ENCODE assay signal across 8 cellular contexts in the genomic region with DNA sequence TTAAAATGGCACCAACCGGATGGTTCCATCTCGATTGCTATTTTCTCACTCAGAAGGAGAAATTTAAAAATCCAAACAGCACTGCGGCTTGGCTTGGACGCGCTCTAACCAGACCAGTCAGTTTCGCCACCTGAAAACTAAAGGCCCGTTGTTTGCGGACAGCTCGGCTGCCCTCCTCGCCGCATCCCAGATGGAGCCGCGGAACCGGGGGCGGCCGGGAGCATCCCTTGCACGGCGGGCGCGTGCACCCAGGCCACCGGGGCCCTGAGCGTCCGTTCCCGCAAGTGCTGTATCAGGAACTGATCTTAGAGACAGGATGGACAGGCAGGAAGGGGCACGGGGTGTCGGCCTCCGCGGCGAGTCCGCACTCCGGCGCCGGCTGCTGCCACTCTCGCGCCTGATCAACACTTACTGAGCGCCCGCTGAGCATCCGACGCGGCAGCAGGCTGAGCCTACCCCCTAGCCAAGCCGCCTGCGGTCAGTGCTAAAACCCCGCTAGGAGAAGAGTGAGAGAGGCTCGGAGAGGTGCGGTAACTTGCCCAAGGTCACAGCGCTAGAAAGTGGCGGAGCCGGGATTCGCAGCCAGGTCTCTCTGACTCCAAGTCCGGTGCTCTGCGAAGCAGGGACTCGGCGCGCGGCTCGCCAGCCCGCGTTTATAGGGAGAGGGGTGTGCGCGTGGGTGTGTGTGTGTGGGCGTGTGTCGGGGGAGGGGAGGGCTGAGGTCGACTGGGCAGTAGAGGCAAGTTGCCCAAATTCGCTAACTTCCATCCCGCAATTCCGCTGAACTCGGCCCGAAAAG. TPM values are rescaled to one million over a fixed set of nuclear protein-coding genes. Genes with fewer than 3 reads are reported as not detected.
DNase-seq lines count a peak whose midpoint lies in the region; ATAC-seq and TF ChIP-seq lines count a peak whose summit lies in the region.

A gene with protein sequence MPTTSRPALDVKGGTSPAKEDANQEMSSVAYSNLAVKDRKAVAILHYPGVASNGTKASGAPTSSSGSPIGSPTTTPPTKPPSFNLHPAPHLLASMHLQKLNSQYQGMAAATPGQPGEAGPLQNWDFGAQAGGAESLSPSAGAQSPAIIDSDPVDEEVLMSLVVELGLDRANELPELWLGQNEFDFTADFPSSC (minus strand): TSS at position 629 of the 799 bp plus-strand sequence. CDS start 3,045 bp downstream, outside the sequence.

- CTCF ChIA-PET in AG04450 (lab: Charles Lee), result interaction anchor here (1.4 kb wide), 1 partner anchor 28 kb away, joined by 6 read pairs; a partner anchor contains a TSS

- H3K4me3 ChIP-seq in AG04450 (ENCODE audit: low read depth, low read length), result peak within 1 kb of the TSS; percentile 61
- H3K4me3 ChIP-seq in HFF-Myc (replicated peaks; ENCODE audit: low read depth, low read length), result peak within 1 kb of the TSS; percentile 38
- peak within 1 kb of the TSS; percentile 53; the same call in 1 of the 2 replicates for H3K4me3 ChIP-seq in iPS DF 6.9 (ENCODE audit: low read length)
- peak within 1 kb of the TSS; percentile 27 to 72 (median 47) for H3K4me3 ChIP-seq in spleen

- peaks cover 24% of the 10 kb centered on the region for H3K4me1 Mint-ChIP-seq in activated T-helper 1 cell treated with anti-CD3 and anti-CD28 coated beads, Interleukin-12 subunit alpha, Interleukin-12 subunit beta, Interleukin-2, Interleukin-4 antibody, amounts not matched to agents 30 ng/mL and 10 ng/mL and 1 ng/mL, durations not matched to agents 14 hours and 24 hours and 36 hours (ENCODE audit: low read depth)

- H3K27me3 Mint-ChIP-seq in activated T-helper 1 cell treated with anti-CD3 and anti-CD28 coated beads, Interleukin-12 subunit alpha, Interleukin-12 subunit beta, Interleukin-2, Interleukin-4 antibody, amounts not matched to agents 30 ng/mL and 10 ng/mL and 1 ng/mL, durations not matched to agents 14 hours and 24 hours and 36 hours (ENCODE audit: insufficient read depth), result peaks cover 52% of the 10 kb centered on the region

- intact Hi-C loops in activated T-helper 1 cell treated with anti-CD3 and anti-CD28 coated beads, Interleukin-12 subunit alpha, Interleukin-12 subunit beta, Interleukin-2, Interleukin-4 antibody, amounts not matched to agents 30 ng/mL and 10 ng/mL and 1 ng/mL, durations not matched to agents 14 hours and 24 hours and 36 hours (cut with micrococcal nuclease), result loop anchor here (5.0 kb wide), 2 partner anchors 317 to 407 kb away; a partner anchor contains a TSS
- intact Hi-C loops in spleen (cut with DNase I; ENCODE audit: low total_unique reads), result no loop called here

- no peaks in the 10 kb centered on the region for H3K9me3 Mint-ChIP-seq in activated T-helper 1 cell treated with anti-CD3 and anti-CD28 coated beads, Interleukin-12 subunit alpha, Interleukin-12 subunit beta, Interleukin-2, Interleukin-4 antibody, amounts not matched to agents 30 ng/mL and 10 ng/mL and 1 ng/mL, durations not matched to agents 14 hours and 24 hours and 36 hours

- H3K27ac ChIP-seq in AG04450 (ENCODE audit: low read depth, low read length), result no peak within 1 kb of the TSS
- no peak within 1 kb of the TSS for H3K27ac ChIP-seq in iPS DF 6.9 (ENCODE audit: low read length)
- H3K27ac ChIP-seq in spleen, result no peak within 1 kb of the TSS

- POLR2A ChIA-PET in AG04450 (lab: Yijun Ruan, JAX), result interaction anchor here (2.7 kb wide), 1 partner anchor 29 kb away, joined by 9 read pairs; a partner anchor contains a TSS

- H3K27me3 ChIP-seq in AG04450 (ENCODE audit: control insufficient read depth, insufficient read depth, low read length) (peaks cover 56% of the 10 kb centered on the region), iPS DF 6.9 (ENCODE audit: control insufficient read depth, insufficient read depth, low read length) (peaks cover 49% of the 10 kb centered on the region), spleen (replicated peaks in 1 of 7) (peaks cover 10 to 98% (median 73%) of the 10 kb centered on the region in 7 donors)

- no CpG with 5 or more reads among the region's 68 CpGs for WGBS in iPS DF 6.9 (ENCODE audit: insufficient coverage, insufficient read length)
- 1 to 13% (median 1%) methylated on average over 27 to 68 of the region's 68 CpGs for WGBS in spleen, 5 donors

- TF ChIP-seq CTCF in AG04450 (IDR thresholded peaks at IDR 0.05; ENCODE audit: low read depth, low read length) (no peak), HFF-Myc (IDR thresholded peaks at IDR 0.05; ENCODE audit: low read depth, low read length, missing control alignments) (no peak), spleen (IDR thresholded peaks at IDR 0.05 in 8 of 11, conservative IDR thresholded peaks at IDR 0.05 in 3 of 11) (no peak)

- H3K36me3 ChIP-seq in iPS DF 6.9 (ENCODE audit: control insufficient read depth, insufficient read depth, low read length) (no peaks in the 10 kb centered on the region), spleen (no peaks in the 10 kb centered on the region)

- 0 out of 2 replicates have a peak, but pooled peaks cover 1% of the 10 kb centered on the region for H3K4me1 ChIP-seq in iPS DF 6.9 (ENCODE audit: control insufficient read depth, insufficient read depth, low read length)
- H3K4me1 ChIP-seq in spleen, result peaks cover 10 to 50% (median 38%) of the 10 kb centered on the region in 6 donors

- DNase-seq in AG04450 (ENCODE audit: low read depth, low spot score), result no peak
- DNase-seq in HFF-Myc (ENCODE audit: extremely low read depth, low read depth), result no peak
- DNase-seq in activated T-helper 1 cell treated with anti-CD3 and anti-CD28 coated beads, Interleukin-12 subunit alpha, Interleukin-12 subunit beta, Interleukin-2, Interleukin-4 antibody, amounts not matched to agents 30 ng/mL and 10 ng/mL and 1 ng/mL, durations not matched to agents 14 hours and 24 hours and 36 hours (ENCODE audit: low spot score), result no peak
- DNase-seq in iPS DF 6.9 (ENCODE audit: low read depth, low spot score), result no peak
- no peak for DNase-seq in spleen
- no peak for DNase-seq in NCI-H2107 treated with DMSO at 0.1 percent for 48 hours (lab: John Stamatoyannopoulos, UW; ENCODE audit: unreplicated experiment)

- H3K4me3 Mint-ChIP-seq in activated T-helper 1 cell treated with anti-CD3 and anti-CD28 coated beads, Interleukin-12 subunit alpha, Interleukin-12 subunit beta, Interleukin-2, Interleukin-4 antibody, amounts not matched to agents 30 ng/mL and 10 ng/mL and 1 ng/mL, durations not matched to agents 14 hours and 24 hours and 36 hours, result peak within 1 kb of the TSS; percentile 83

- ATAC-seq in HG02763 (IDR thresholded peaks at IDR 0.05; ENCODE audit: unreplicated experiment) (no peak), HG02798 (IDR thresholded peaks at IDR 0.05; ENCODE audit: poor library complexity, unreplicated experiment) (no peak)

- H3K9me3 ChIP-seq in AG04450 (ENCODE audit: control insufficient read depth, insufficient read depth, low read length) (no peaks in the 10 kb centered on the region; the same call in 1 of the 2 replicates), iPS DF 6.9 (ENCODE audit: control insufficient read depth, insufficient read depth, low read length) (no peaks in the 10 kb centered on the region), spleen (no peaks in the 10 kb centered on the region)

- no peak for TF ChIP-seq POLR2A in spleen (IDR thresholded peaks at IDR 0.05)

- H3K27ac Mint-ChIP-seq in activated T-helper 1 cell treated with anti-CD3 and anti-CD28 coated beads, Interleukin-12 subunit alpha, Interleukin-12 subunit beta, Interleukin-2, Interleukin-4 antibody, amounts not matched to agents 30 ng/mL and 10 ng/mL and 1 ng/mL, durations not matched to agents 14 hours and 24 hours and 36 hours, result no peak within 1 kb of the TSS

- no peaks in the 10 kb centered on the region for H3K36me3 Mint-ChIP-seq in activated T-helper 1 cell treated with anti-CD3 and anti-CD28 coated beads, Interleukin-12 subunit alpha, Interleukin-12 subunit beta, Interleukin-2, Interleukin-4 antibody, amounts not matched to agents 30 ng/mL and 10 ng/mL and 1 ng/mL, durations not matched to agents 14 hours and 24 hours and 36 hours (ENCODE audit: low read depth)

RNA-seq across cellular contexts. Expression of the gene that starts here (rescaled TPM):
- 0.12 and 0.16 TPM in 2 replicates for polyA plus RNA-seq in AG04450 (2011; rRNA removed)
- not detected in 2 replicates for polyA minus RNA-seq in AG04450 (2011; rRNA and poly(A)+ RNA removed)
- total RNA-seq in activated T-helper 1 cell treated with anti-CD3 and anti-CD28 coated beads, Interleukin-12 subunit alpha, Interleukin-12 subunit beta, Interleukin-2, Interleukin-4 antibody, amounts not matched to agents 30 ng/mL and 10 ng/mL and 1 ng/mL, durations not matched to agents 14 hours and 24 hours and 36 hours, result 0.78 TPM in 1 of 2 replicates, not detected in the other
- total RNA-seq in spleen, result under 1 TPM in 2 of 7 donors, not detected in 5; 0.49 to 0.73 TPM
- polyA plus RNA-seq in spleen, result under 1 TPM; 0.33 to 0.37 (median 0.35) TPM
